Comparison of ENCODE assay signal across 18 cellular contexts in the genomic region with DNA sequence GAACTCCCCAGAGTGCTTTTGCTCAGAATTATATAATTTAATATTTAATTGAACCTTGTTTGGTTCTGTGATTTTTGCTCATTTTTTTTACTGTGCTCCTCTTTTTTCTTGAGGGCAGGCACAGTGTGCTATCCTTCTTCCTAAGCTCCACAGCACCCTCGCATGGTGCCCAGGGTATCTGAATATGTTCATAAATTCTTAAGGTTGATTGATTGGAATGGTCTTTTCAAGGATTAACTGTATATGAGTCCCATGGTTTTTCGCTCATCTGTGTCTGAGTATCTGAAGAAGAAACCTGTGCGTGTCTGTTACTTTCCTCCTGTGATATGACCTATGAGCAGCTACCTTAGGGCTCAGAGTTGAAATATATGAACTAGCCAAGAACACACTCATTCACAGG.
A peak's percentile ranks its signal among the peaks of the same experiment; 100 is the strongest.
DNase-seq lines count a peak whose midpoint lies in the region; ATAC-seq, FAIRE-seq and TF ChIP-seq lines count a peak whose summit lies in the region.
"Had no signal": no experiment of that assay in that cellular context is flagged by ENCODE, and none has a peak within 500 bp of the region (broad histone marks: within the 10 kb centered on the region; RNA-seq: fewer than 3 reads in every experiment).

No MANE protein-coding gene starts in this region.

- H3K4me3 ChIP-seq in AG09309 (ENCODE audit: control insufficient read depth, low read depth, low read length) (no peak overlapping the region), body of pancreas (no peak overlapping the region), smooth muscle cell (no peak overlapping the region)

- no peak overlapping the region for H3K4me3 Mint-ChIP-seq in stimulated activated memory B cell treated with anti-CD40 and anti-IgM and Interleukin-4, amounts not matched to agents 10 μg/mL and 1 μg/mL and 100 μg/mL, for 72 hours
- H3K4me3 Mint-ChIP-seq: B cell, nephron had no signal

- H3K9me3 ChIP-seq in body of pancreas (no peaks in the 10 kb centered on the region), smooth muscle cell (replicated peaks; ENCODE audit: low read depth) (no peaks in the 10 kb centered on the region)

- H3K27me3 Mint-ChIP-seq in stimulated activated memory B cell treated with anti-CD40 and anti-IgM and Interleukin-4, amounts not matched to agents 10 μg/mL and 1 μg/mL and 100 μg/mL, for 72 hours: peaks cover 19% of the 10 kb centered on the region

- DNase-seq in AG09309 (ENCODE audit: low read depth) (no peak), NCI-H69 (lab: John Stamatoyannopoulos, UW) (peak; percentile 32), body of pancreas (peak in 3 of 4 donors; percentile 16 to 47 (median 17)), H54 (ENCODE audit: insufficient read length, low spot score) (no peak), smooth muscle cell (lab: John Stamatoyannopoulos, UW; ENCODE audit: unreplicated experiment) (no peak)
- DNase-seq in activated CD4-positive, alpha-beta T cell treated with anti-CD3 and anti-CD28 coated beads, Interleukin-2, amount 50 U/mL, for 1 hour: no peak
- DNase-seq: activated CD4-positive, alpha-beta T cell treated with anti-CD3 and anti-CD28 coated beads, Interleukin-2, amount 50 U/mL, for 48 hours; activated naive CD4-positive, alpha-beta T cell treated with Interleukin-2 at 50 U/mL for 16 hours; DMS153; kidney; NCI-H526 treated with DMSO at 0.1 percent for 48 hours; stimulated activated CD4-positive, alpha-beta T cell treated with anti-CD3 and anti-CD28 coated beads, Interleukin-4, amount 100 ng/mL, for 1 hour; substantia nigra had no signal

- H3F3A ChIP-seq in smooth muscle cell (ENCODE audit: low read depth): peaks cover 3% of the 10 kb centered on the region

- no peaks in the 10 kb centered on the region for H3K36me3 Mint-ChIP-seq in stimulated activated memory B cell treated with anti-CD40 and anti-IgM and Interleukin-4, amounts not matched to agents 10 μg/mL and 1 μg/mL and 100 μg/mL, for 72 hours

- H2AFZ ChIP-seq in smooth muscle cell (ENCODE audit: low read depth): no peak overlapping the region

- no peaks in the 10 kb centered on the region for H4K20me1 ChIP-seq in smooth muscle cell (ENCODE audit: low read depth)

- no peak overlapping the region for H3K4me2 ChIP-seq in smooth muscle cell

- H3K79me2 ChIP-seq in smooth muscle cell (ENCODE audit: low read depth): no peaks in the 10 kb centered on the region

- TF ChIP-seq CTCF in AG09309 (IDR thresholded peaks at IDR 0.05; ENCODE audit: control insufficient read depth, insufficient read depth, low read depth, low read length, missing control alignments): peak; percentile 23
- peak; percentile 18; the same call in 1 of the 2 replicates for TF ChIP-seq CTCF in GM12874 (IDR thresholded peaks at IDR 0.05; ENCODE audit: insufficient read depth, low read depth, low read length)
- TF ChIP-seq CTCF in body of pancreas (IDR thresholded peaks at IDR 0.05): peak in 4 of 7 experiments; percentile 19 to 50 (median 31)
- no peak for TF ChIP-seq CTCF in smooth muscle cell (IDR thresholded peaks at IDR 0.05; ENCODE audit: borderline replicate concordance, insufficient read depth, poor library complexity, severe bottlenecking)

- intact Hi-C loops in body of pancreas (cut with DNase I): no loop called here

- no peak for FAIRE-seq in H54 (lab: Jason Lieb, UNC)
- FAIRE-seq: astrocyte, kidney had no signal

- H3K27ac ChIP-seq in body of pancreas: no peak overlapping the region
- no peak overlapping the region for H3K27ac ChIP-seq in smooth muscle cell (ENCODE audit: low read depth)

- WGBS in body of pancreas, 2 donors: 59 to 67% methylated on average over 3 of the region's 3 CpGs
- WGBS in smooth muscle cell (ENCODE audit: low lambda C conversion rate): 97% methylated on average over 3 of the region's 3 CpGs

- TF ChIP-seq POLR2A in body of pancreas (IDR thresholded peaks at IDR 0.05) (no peak), H54 (IDR thresholded peaks at IDR 0.05; ENCODE audit: low read depth, low read length) (no peak)

- H3K36me3 ChIP-seq in body of pancreas (replicated peaks in 1 of 2; ENCODE audit: insufficient read depth in 1 of 2, low read depth in 2 of 2) (no peaks in the 10 kb centered on the region), smooth muscle cell (ENCODE audit: low read depth) (no peaks in the 10 kb centered on the region)

- H3K4me1 Mint-ChIP-seq in stimulated activated memory B cell treated with anti-CD40 and anti-IgM and Interleukin-4, amounts not matched to agents 10 μg/mL and 1 μg/mL and 100 μg/mL, for 72 hours: no peaks in the 10 kb centered on the region
- H3K4me1 Mint-ChIP-seq: B cell had no signal

- no peak overlapping the region for H3K9ac ChIP-seq in smooth muscle cell (ENCODE audit: low read depth)

- H3K4me1 ChIP-seq in body of pancreas (no peaks in the 10 kb centered on the region), smooth muscle cell (ENCODE audit: low read depth) (no peaks in the 10 kb centered on the region)

- ATAC-seq in body of pancreas: no peak
- ATAC-seq in stimulated activated memory B cell treated with anti-CD40 and anti-IgM and Interleukin-4, amounts not matched to agents 10 μg/mL and 1 μg/mL and 100 μg/mL, for 72 hours: no peak

- H3K9me3 Mint-ChIP-seq in stimulated activated memory B cell treated with anti-CD40 and anti-IgM and Interleukin-4, amounts not matched to agents 10 μg/mL and 1 μg/mL and 100 μg/mL, for 72 hours: no peaks in the 10 kb centered on the region
- H3K9me3 Mint-ChIP-seq: nephron had no signal

- H3K27me3 ChIP-seq in body of pancreas: no peaks in the 10 kb centered on the region
- H3K27me3 ChIP-seq in smooth muscle cell (ENCODE audit: low read depth): no peaks in the 10 kb centered on the region

- H3K27ac Mint-ChIP-seq in stimulated activated memory B cell treated with anti-CD40 and anti-IgM and Interleukin-4, amounts not matched to agents 10 μg/mL and 1 μg/mL and 100 μg/mL, for 72 hours: no peak overlapping the region
- H3K27ac Mint-ChIP-seq: B cell, nephron had no signal

Comparison
In these comparisons a context has a peak if more than half of its experiments do, and no peak if none do; other contexts are left out.
1. DNase-seq: peak in NCI-H69 (single experiment) and body of pancreas (3 of 4); none in AG09309 (single experiment), activated CD4-positive, alpha-beta T cell treated with anti-CD3 and anti-CD28 coated beads, Interleukin-2, amount 50 U/mL, for 1 hour (single experiment), H54 (single experiment) and smooth muscle cell (single experiment).